22 cellular contexts compared by ENCODE assay signal in the genomic region with DNA sequence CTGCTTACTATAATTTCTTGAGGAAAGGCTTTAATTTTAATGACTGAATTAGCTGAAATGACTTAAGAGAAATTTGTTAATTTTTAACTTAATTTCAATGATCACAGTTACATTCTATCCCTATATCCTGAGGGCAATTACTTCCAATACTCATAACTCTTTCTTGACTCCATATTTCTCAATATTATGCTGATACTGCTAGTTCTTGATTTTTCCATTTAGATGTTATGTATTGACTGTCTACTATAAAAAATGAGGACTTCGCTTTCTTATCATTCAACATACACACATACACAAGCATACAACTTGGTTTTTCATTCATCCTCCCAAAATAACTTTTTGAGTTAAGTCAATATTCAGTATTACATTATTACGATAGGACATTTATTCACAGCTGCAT.
"Had no signal": no experiment of that assay in that cellular context is flagged by ENCODE, and none has a peak within 500 bp of the region (broad histone marks: within the 10 kb centered on the region; RNA-seq: fewer than 3 reads in every experiment).

No MANE protein-coding gene starts in this region.

- H3K9me3 ChIP-seq: gastrocnemius medialis, heart right ventricle, mucosa of descending colon, ovary had no signal

- H3K36me3 ChIP-seq: gastrocnemius medialis, heart right ventricle, neural progenitor cell, ovary had no signal

- ATAC-seq: esophagus mucosa; gastrocnemius medialis; left lobe of liver; mucosa of descending colon; natural killer cell treated with Interleukin-12 subunit alpha and Interleukin-12 subunit beta and Interleukin-15 and Interleukin-18, amount 100 ng/mL, for 72 hours had no signal

- H3K27me3 ChIP-seq: gastrocnemius medialis, heart right ventricle, neural progenitor cell, ovary had no signal

- H3K4me2 ChIP-seq: neural progenitor cell had no signal

- H3K27me3 Mint-ChIP-seq: progenitor cell of endocrine pancreas, type B pancreatic cell had no signal

- H3K4me1 ChIP-seq: neural progenitor cell had no signal

- H3K36me3 Mint-ChIP-seq: natural killer cell treated with Interleukin-12 subunit alpha and Interleukin-12 subunit beta and Interleukin-15 and Interleukin-18, amount 100 ng/mL, for 72 hours; neural progenitor cell; type B pancreatic cell had no signal

- FAIRE-seq: islet of Langerhans, small intestine, urothelium cell line had no signal

- H3K27ac ChIP-seq: dorsolateral prefrontal cortex, gastrocnemius medialis, heart right ventricle, neural progenitor cell, ovary had no signal

- H3K4me3 ChIP-seq: dorsolateral prefrontal cortex, gastrocnemius medialis, heart right ventricle, mucosa of descending colon, neural progenitor cell, ovary had no signal

- H3K9me3 Mint-ChIP-seq: natural killer cell treated with Interleukin-12 subunit alpha and Interleukin-12 subunit beta and Interleukin-15 and Interleukin-18, amount 100 ng/mL, for 72 hours; neural progenitor cell had no signal

- H3K4me3 Mint-ChIP-seq: natural killer cell treated with Interleukin-12 subunit alpha and Interleukin-12 subunit beta and Interleukin-15 and Interleukin-18, amount 100 ng/mL, for 72 hours; neural progenitor cell; type B pancreatic cell had no signal

- H2AFZ ChIP-seq: neural progenitor cell had no signal

- H3K9ac ChIP-seq: neural progenitor cell had no signal

- H3K27ac Mint-ChIP-seq: natural killer cell treated with Interleukin-12 subunit alpha and Interleukin-12 subunit beta and Interleukin-15 and Interleukin-18, amount 100 ng/mL, for 72 hours; neural progenitor cell; progenitor cell of endocrine pancreas; type B pancreatic cell had no signal

- DNase-seq: cortex of kidney; dorsolateral prefrontal cortex; effector CD8-positive, alpha-beta T cell; gastrocnemius medialis; heart right ventricle; hypothalamus; mammary epithelial cell; mucosa of descending colon; nucleus accumbens; ovary; right cardiac atrium; small intestine; stimulated activated CD4-positive, alpha-beta T cell treated with anti-CD3 and anti-CD28 coated beads, Interleukin-12 subunit alpha, Interleukin-12 subunit beta, amount 100 ng/mL, for 4 hours; stimulated activated naive CD4-positive, alpha-beta T cell treated with Interleukin-2 at 50 U/mL for 16 hours had no signal
